In the genomic region with DNA sequence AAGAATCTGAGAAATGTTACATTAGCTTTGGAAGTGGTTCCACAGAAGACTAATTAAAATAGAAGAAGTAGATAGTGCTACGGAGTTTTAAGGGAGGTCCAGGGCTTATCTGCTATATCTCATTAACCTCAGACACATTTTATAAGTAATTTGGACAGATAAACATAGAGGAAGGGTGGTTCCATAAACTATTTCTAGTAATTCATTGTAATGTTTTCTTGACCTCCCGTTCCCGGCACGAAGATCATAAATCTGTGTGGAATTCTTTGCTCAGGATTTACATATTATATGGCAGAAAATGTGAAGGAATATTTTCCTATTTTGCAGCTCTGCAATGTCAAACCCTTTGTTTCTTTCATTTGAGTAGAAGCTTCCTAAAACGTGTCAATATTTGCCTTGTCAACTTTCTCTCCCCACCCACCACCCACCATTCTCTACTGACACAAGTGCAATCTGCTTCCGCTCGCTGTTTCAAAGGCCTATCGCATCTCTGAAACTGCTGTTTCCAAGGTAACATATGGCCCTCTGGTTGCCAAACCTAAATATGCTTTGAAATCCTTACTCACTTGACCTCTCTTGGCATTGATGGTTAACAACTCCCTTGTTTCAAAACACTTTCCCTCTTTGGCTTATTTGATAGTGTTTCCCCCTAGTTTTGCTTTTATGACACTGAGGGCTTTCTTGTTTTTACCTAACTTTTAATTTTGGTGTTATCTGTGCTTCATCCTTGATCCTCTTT, we compare ENCODE assay signal across 1 cellular context.
TF ChIP-seq lines count a peak whose summit lies in the region.

No MANE protein-coding gene starts in this region.

TF ChIP-seq in HepG2, 621 proteins besides CTCF, POLR2A, EP300 and RAD21 (continued from another document and continues in another):
- TF ChIP-seq, protein P1, sequence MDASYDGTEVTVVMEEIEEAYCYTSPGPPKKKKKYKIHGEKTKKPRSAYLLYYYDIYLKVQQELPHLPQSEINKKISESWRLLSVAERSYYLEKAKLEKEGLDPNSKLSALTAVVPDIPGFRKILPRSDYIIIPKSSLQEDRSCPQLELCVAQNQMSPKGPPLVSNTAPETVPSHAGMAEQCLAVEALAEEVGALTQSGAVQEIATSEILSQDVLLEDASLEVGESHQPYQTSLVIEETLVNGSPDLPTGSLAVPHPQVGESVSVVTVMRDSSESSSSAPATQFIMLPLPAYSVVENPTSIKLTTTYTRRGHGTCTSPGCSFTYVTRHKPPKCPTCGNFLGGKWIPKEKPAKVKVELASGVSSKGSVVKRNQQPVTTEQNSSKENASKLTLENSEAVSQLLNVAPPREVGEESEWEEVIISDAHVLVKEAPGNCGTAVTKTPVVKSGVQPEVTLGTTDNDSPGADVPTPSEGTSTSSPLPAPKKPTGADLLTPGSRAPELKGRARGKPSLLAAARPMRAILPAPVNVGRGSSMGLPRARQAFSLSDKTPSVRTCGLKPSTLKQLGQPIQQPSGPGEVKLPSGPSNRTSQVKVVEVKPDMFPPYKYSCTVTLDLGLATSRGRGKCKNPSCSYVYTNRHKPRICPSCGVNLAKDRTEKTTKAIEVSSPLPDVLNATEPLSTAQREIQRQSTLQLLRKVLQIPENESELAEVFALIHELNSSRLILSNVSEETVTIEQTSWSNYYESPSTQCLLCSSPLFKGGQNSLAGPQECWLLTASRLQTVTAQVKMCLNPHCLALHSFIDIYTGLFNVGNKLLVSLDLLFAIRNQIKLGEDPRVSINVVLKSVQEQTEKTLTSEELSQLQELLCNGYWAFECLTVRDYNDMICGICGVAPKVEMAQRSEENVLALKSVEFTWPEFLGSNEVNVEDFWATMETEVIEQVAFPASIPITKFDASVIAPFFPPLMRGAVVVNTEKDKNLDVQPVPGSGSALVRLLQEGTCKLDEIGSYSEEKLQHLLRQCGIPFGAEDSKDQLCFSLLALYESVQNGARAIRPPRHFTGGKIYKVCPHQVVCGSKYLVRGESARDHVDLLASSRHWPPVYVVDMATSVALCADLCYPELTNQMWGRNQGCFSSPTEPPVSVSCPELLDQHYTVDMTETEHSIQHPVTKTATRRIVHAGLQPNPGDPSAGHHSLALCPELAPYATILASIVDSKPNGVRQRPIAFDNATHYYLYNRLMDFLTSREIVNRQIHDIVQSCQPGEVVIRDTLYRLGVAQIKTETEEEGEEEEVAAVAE (CRISPR knock-in tag; IDR thresholded peaks at IDR 0.05; ENCODE audit: borderline replicate concordance): peak; percentile 91
- TF ChIP-seq MEIS1 (CRISPR knock-in tag; IDR thresholded peaks at IDR 0.05; ENCODE audit: borderline replicate concordance): no peak; the same call in 1 of the 2 replicates
- TF ChIP-seq ELF3 (CRISPR knock-in tag; IDR thresholded peaks at IDR 0.05): peak; percentile 93
- no peak for TF ChIP-seq RBM39 (IDR thresholded peaks at IDR 0.05; ENCODE audit: low read depth, low read length, poor library complexity, severe bottlenecking)
- TF ChIP-seq, protein P2, sequence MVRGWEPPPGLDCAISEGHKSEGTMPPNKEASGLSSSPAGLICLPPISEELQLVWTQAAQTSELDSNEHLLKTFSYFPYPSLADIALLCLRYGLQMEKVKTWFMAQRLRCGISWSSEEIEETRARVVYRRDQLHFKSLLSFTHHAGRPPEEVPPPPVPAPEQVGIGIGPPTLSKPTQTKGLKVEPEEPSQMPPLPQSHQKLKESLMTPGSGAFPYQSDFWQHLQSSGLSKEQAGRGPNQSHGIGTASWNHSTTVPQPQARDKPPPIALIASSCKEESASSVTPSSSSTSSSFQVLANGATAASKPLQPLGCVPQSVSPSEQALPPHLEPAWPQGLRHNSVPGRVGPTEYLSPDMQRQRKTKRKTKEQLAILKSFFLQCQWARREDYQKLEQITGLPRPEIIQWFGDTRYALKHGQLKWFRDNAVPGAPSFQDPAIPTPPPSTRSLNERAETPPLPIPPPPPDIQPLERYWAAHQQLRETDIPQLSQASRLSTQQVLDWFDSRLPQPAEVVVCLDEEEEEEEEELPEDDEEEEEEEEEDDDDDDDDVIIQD (CRISPR knock-in tag; IDR thresholded peaks at IDR 0.05; ENCODE audit: low read depth): peak; percentile 97
- TF ChIP-seq RXRB (CRISPR knock-in tag; IDR thresholded peaks at IDR 0.05; ENCODE audit: borderline replicate concordance): peak; percentile 95
- TF ChIP-seq SP2 (CRISPR knock-in tag; IDR thresholded peaks at IDR 0.05): no peak
- TF ChIP-seq, protein P3, sequence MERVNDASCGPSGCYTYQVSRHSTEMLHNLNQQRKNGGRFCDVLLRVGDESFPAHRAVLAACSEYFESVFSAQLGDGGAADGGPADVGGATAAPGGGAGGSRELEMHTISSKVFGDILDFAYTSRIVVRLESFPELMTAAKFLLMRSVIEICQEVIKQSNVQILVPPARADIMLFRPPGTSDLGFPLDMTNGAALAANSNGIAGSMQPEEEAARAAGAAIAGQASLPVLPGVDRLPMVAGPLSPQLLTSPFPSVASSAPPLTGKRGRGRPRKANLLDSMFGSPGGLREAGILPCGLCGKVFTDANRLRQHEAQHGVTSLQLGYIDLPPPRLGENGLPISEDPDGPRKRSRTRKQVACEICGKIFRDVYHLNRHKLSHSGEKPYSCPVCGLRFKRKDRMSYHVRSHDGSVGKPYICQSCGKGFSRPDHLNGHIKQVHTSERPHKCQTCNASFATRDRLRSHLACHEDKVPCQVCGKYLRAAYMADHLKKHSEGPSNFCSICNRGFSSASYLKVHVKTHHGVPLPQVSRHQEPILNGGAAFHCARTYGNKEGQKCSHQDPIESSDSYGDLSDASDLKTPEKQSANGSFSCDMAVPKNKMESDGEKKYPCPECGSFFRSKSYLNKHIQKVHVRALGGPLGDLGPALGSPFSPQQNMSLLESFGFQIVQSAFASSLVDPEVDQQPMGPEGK (CRISPR knock-in tag; IDR thresholded peaks at IDR 0.05): peak; percentile 85
- no peak for TF ChIP-seq TP53 (CRISPR knock-in tag; conservative IDR thresholded peaks at IDR 0.05)
- TF ChIP-seq ZNF232 (CRISPR knock-in tag; IDR thresholded peaks at IDR 0.05; ENCODE audit: borderline replicate concordance): peak; percentile 70; the same call in 1 of the 2 replicates
- TF ChIP-seq CBX1 (IDR thresholded peaks at IDR 0.05; ENCODE audit: low read depth): no peak
- TF ChIP-seq MAFG (CRISPR knock-in tag; IDR thresholded peaks at IDR 0.05): no peak
- TF ChIP-seq SRSF9 (IDR thresholded peaks at IDR 0.05; ENCODE audit: borderline replicate concordance, insufficient read depth, low read depth, low read length, poor library complexity, severe bottlenecking): no peak
- TF ChIP-seq ZNF496 (CRISPR knock-in tag; IDR thresholded peaks at IDR 0.05; ENCODE audit: insufficient replicate concordance): no peak
- TF ChIP-seq ZSCAN22 (CRISPR knock-in tag; IDR thresholded peaks at IDR 0.05): no peak
- TF ChIP-seq HNRNPLL (IDR thresholded peaks at IDR 0.05; ENCODE audit: low read depth, low read length, poor library complexity, severe bottlenecking): no peak
- no peak; the same call in 1 of the 2 replicates for TF ChIP-seq JUNB (CRISPR knock-in tag; IDR thresholded peaks at IDR 0.05; ENCODE audit: borderline replicate concordance)
- TF ChIP-seq HNF4A (CRISPR knock-in tag; IDR thresholded peaks at IDR 0.05): peak; percentile 66
- TF ChIP-seq, protein P4, sequence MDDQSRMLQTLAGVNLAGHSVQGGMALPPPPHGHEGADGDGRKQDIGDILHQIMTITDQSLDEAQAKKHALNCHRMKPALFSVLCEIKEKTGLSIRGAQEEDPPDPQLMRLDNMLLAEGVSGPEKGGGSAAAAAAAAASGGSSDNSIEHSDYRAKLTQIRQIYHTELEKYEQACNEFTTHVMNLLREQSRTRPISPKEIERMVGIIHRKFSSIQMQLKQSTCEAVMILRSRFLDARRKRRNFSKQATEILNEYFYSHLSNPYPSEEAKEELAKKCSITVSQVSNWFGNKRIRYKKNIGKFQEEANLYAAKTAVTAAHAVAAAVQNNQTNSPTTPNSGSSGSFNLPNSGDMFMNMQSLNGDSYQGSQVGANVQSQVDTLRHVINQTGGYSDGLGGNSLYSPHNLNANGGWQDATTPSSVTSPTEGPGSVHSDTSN (CRISPR knock-in tag; IDR thresholded peaks at IDR 0.05; ENCODE audit: borderline replicate concordance): no peak
- TF ChIP-seq ZNF484 (CRISPR knock-in tag; IDR thresholded peaks at IDR 0.05; ENCODE audit: borderline replicate concordance, low read depth): no peak
- TF ChIP-seq ESRRA (CRISPR knock-in tag; IDR thresholded peaks at IDR 0.05; ENCODE audit: low read depth): no peak
- TF ChIP-seq, protein P5, sequence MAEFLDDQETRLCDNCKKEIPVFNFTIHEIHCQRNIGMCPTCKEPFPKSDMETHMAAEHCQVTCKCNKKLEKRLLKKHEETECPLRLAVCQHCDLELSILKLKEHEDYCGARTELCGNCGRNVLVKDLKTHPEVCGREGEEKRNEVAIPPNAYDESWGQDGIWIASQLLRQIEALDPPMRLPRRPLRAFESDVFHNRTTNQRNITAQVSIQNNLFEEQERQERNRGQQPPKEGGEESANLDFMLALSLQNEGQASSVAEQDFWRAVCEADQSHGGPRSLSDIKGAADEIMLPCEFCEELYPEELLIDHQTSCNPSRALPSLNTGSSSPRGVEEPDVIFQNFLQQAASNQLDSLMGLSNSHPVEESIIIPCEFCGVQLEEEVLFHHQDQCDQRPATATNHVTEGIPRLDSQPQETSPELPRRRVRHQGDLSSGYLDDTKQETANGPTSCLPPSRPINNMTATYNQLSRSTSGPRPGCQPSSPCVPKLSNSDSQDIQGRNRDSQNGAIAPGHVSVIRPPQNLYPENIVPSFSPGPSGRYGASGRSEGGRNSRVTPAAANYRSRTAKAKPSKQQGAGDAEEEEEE (CRISPR knock-in tag; IDR thresholded peaks at IDR 0.05; ENCODE audit: borderline replicate concordance): no peak; the same call in 1 of the 2 replicates
- TF ChIP-seq ZNF253 (CRISPR knock-in tag; IDR thresholded peaks at IDR 0.05; ENCODE audit: borderline replicate concordance): no peak
- no peak for TF ChIP-seq ZNF460 (CRISPR knock-in tag; IDR thresholded peaks at IDR 0.05; ENCODE audit: borderline replicate concordance)
- TF ChIP-seq ZFP37 (CRISPR knock-in tag; IDR thresholded peaks at IDR 0.05; ENCODE audit: borderline replicate concordance): no peak
- no peak for TF ChIP-seq PCBP1 (IDR thresholded peaks at IDR 0.05; ENCODE audit: borderline replicate concordance, low read depth, low read length)
- TF ChIP-seq ZNF589 (CRISPR knock-in tag; conservative IDR thresholded peaks at IDR 0.05): no peak
- TF ChIP-seq ZNF224 (CRISPR knock-in tag; IDR thresholded peaks at IDR 0.05): no peak
- TF ChIP-seq, protein P6, sequence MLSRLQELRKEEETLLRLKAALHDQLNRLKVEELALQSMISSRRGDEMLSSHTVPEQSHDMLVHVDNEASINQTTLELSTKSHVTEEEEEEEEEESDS (CRISPR knock-in tag; IDR thresholded peaks at IDR 0.05; ENCODE audit: borderline replicate concordance): no peak
- peak; percentile 86 for TF ChIP-seq CEBPB (IDR thresholded peaks at IDR 0.05; ENCODE audit: borderline replicate concordance, low read depth, low read length)
- TF ChIP-seq, protein P7, sequence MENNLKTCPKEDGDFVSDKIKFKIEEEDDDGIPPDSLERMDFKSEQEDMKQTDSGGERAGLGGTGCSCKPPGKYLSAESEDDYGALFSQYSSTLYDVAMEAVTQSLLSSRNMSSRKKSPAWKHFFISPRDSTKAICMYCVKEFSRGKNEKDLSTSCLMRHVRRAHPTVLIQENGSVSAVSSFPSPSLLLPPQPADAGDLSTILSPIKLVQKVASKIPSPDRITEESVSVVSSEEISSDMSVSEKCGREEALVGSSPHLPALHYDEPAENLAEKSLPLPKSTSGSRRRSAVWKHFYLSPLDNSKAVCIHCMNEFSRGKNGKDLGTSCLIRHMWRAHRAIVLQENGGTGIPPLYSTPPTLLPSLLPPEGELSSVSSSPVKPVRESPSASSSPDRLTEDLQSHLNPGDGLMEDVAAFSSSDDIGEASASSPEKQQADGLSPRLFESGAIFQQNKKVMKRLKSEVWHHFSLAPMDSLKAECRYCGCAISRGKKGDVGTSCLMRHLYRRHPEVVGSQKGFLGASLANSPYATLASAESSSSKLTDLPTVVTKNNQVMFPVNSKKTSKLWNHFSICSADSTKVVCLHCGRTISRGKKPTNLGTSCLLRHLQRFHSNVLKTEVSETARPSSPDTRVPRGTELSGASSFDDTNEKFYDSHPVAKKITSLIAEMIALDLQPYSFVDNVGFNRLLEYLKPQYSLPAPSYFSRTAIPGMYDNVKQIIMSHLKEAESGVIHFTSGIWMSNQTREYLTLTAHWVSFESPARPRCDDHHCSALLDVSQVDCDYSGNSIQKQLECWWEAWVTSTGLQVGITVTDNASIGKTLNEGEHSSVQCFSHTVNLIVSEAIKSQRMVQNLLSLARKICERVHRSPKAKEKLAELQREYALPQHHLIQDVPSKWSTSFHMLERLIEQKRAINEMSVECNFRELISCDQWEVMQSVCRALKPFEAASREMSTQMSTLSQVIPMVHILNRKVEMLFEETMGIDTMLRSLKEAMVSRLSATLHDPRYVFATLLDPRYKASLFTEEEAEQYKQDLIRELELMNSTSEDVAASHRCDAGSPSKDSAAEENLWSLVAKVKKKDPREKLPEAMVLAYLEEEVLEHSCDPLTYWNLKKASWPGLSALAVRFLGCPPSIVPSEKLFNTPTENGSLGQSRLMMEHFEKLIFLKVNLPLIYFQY (CRISPR knock-in tag; IDR thresholded peaks at IDR 0.05; ENCODE audit: borderline replicate concordance): no peak
- no peak for TF ChIP-seq ZNF12 (CRISPR knock-in tag; IDR thresholded peaks at IDR 0.05)
- TF ChIP-seq ZNF260 (CRISPR knock-in tag; IDR thresholded peaks at IDR 0.05; ENCODE audit: borderline replicate concordance, low read depth): no peak
- TF ChIP-seq SP140L (CRISPR knock-in tag; IDR thresholded peaks at IDR 0.05; ENCODE audit: borderline replicate concordance): no peak
- TF ChIP-seq ZC3H13 (CRISPR knock-in tag; IDR thresholded peaks at IDR 0.05): no peak
- TF ChIP-seq NFRKB (IDR thresholded peaks at IDR 0.05): no peak
- TF ChIP-seq SMARCE1 (IDR thresholded peaks at IDR 0.05; ENCODE audit: borderline replicate concordance): no peak
- TF ChIP-seq ZNF33B (CRISPR knock-in tag; IDR thresholded peaks at IDR 0.05): 0 out of 2 replicates have a peak, but pooled peaks have one; percentile 34
- no peak for TF ChIP-seq SMAD1 (CRISPR knock-in tag; IDR thresholded peaks at IDR 0.05; ENCODE audit: borderline replicate concordance, low read depth)
- TF ChIP-seq, protein P8, sequence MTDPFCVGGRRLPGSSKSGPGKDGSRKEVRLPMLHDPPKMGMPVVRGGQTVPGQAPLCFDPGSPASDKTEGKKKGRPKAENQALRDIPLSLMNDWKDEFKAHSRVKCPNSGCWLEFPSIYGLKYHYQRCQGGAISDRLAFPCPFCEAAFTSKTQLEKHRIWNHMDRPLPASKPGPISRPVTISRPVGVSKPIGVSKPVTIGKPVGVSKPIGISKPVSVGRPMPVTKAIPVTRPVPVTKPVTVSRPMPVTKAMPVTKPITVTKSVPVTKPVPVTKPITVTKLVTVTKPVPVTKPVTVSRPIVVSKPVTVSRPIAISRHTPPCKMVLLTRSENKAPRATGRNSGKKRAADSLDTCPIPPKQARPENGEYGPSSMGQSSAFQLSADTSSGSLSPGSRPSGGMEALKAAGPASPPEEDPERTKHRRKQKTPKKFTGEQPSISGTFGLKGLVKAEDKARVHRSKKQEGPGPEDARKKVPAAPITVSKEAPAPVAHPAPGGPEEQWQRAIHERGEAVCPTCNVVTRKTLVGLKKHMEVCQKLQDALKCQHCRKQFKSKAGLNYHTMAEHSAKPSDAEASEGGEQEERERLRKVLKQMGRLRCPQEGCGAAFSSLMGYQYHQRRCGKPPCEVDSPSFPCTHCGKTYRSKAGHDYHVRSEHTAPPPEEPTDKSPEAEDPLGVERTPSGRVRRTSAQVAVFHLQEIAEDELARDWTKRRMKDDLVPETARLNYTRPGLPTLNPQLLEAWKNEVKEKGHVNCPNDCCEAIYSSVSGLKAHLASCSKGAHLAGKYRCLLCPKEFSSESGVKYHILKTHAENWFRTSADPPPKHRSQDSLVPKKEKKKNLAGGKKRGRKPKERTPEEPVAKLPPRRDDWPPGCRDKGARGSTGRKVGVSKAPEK (CRISPR knock-in tag; IDR thresholded peaks at IDR 0.05; ENCODE audit: borderline replicate concordance): 0 out of 2 replicates have a peak, but pooled peaks have one; percentile 75
